In the genomic region with DNA sequence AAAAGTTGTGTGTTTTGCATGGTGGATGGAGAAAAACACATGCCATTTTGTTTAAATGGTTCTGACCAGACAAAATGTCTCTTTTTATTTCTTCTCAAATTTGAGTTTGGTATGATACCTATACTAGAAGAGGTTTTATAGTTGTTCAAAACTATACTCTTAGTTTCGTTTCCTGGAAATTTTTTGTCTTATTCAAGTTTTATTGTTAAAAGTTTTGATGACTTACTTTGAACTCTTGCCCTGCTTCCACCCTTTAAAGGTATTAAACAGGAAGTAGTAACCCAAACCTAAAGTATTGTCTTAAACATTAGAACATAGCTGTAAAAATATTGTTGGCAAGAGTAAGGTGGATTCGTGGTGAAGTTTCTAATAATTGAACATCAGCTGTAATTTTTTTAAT, we compare ENCODE assay signal across 19 cellular contexts.
DNase-seq lines count a peak whose midpoint lies in the region; ATAC-seq and TF ChIP-seq lines count a peak whose summit lies in the region.
"Had no signal": no experiment of that assay in that cellular context is flagged by ENCODE, and none has a peak within 500 bp of the region (broad histone marks: within the 10 kb centered on the region; RNA-seq: fewer than 3 reads in every experiment).

No MANE protein-coding gene starts in this region.

- H3K79me2 ChIP-seq in HCT116 (ENCODE audit: insufficient read depth, low read length): peaks cover 5% of the 10 kb centered on the region; the same call in 1 of the 2 replicates

- no peaks in the 10 kb centered on the region for H3K9me2 ChIP-seq in HCT116 (ENCODE audit: insufficient read depth)

- no peak for DNase-seq in activated CD8-positive, alpha-beta memory T cell treated with anti-CD3 and anti-CD28 coated beads, Interleukin-2, amount 10 ng/mL, durations not matched to agents 7 days and 5 days
- DNase-seq in activated CD8-positive, alpha-beta memory T cell treated with anti-CD3 and anti-CD28 coated beads, Interleukin-2, amount 50 U/mL, for 48 hours: no peak
- no peak for DNase-seq in HCT116 (ENCODE audit: low read depth, low spot score)
- DNase-seq in activated T-helper 2 cell treated with anti-CD3 and anti-CD28 coated beads, Interferon-gamma antibody, Interleukin-2, Interleukin-4, amounts not matched to agents 10 μg/mL and 5 μg/mL and 100 μg/mL, durations not matched to agents 14 hours and 24 hours and 36 hours (ENCODE audit: low spot score): no peak
- DNase-seq in naive thymus-derived CD8-positive, alpha-beta T cell: peak in 2 of 10 donors; percentile 2 to 7
- DNase-seq in NCI-H1694 treated with DMSO at 0.1 percent for 48 hours (lab: John Stamatoyannopoulos, UW): no peak
- DNase-seq: activated CD4-positive, alpha-beta T cell treated with anti-CD3 and anti-CD28 coated beads for 48 hours; activated naive CD4-positive, alpha-beta T cell treated with anti-CD3 and anti-CD28 coated beads, Interleukin-2, amount 50 U/mL, for 16 hours; activated T-cell treated with anti-CD3 and anti-CD28 coated beads for 4 hours; Kasumi-1; NCI-H1105; NCI-H2029 treated with DMSO at 0.1 percent for 48 hours; NCI-H345; T-helper 1 cell had no signal

- no peak overlapping the region for H3K9ac ChIP-seq in HCT116 (ENCODE audit: low read length)
- H3K9ac ChIP-seq: BLaER1 had no signal

- H3K4me3 Mint-ChIP-seq in activated CD8-positive, alpha-beta memory T cell treated with anti-CD3 and anti-CD28 coated beads, Interleukin-2, amount 10 ng/mL, durations not matched to agents 7 days and 5 days: peak overlapping the region; percentile 34
- peak overlapping the region; percentile 27 for H3K4me3 Mint-ChIP-seq in activated T-helper 2 cell treated with anti-CD3 and anti-CD28 coated beads, Interferon-gamma antibody, Interleukin-2, Interleukin-4, amounts not matched to agents 10 μg/mL and 5 μg/mL and 100 μg/mL, durations not matched to agents 14 hours and 24 hours and 36 hours (ENCODE audit: low read depth)
- H3K4me3 Mint-ChIP-seq in naive thymus-derived CD8-positive, alpha-beta T cell: peak overlapping the region in 8 of 10 donors; percentile 27 to 70 (median 58)
- H3K4me3 Mint-ChIP-seq: memory B cell had no signal

- BruUV-seq in HCT116 (replicated peaks; lab: Mats Ljungman, UMichigan): no TSS peak

- TF ChIP-seq RAD21 in HCT116 (IDR thresholded peaks at IDR 0.05; ENCODE audit: low read depth): no peak

- intact Hi-C loops in HCT116 (cut with micrococcal nuclease): no loop called here
- intact Hi-C loops in activated T-helper 2 cell treated with anti-CD3 and anti-CD28 coated beads, Interferon-gamma antibody, Interleukin-2, Interleukin-4, amounts not matched to agents 10 μg/mL and 5 μg/mL and 100 μg/mL, durations not matched to agents 14 hours and 24 hours and 36 hours (cut with micrococcal nuclease): no loop called here

- no peaks in the 10 kb centered on the region for H3K27me3 Mint-ChIP-seq in activated CD8-positive, alpha-beta memory T cell treated with anti-CD3 and anti-CD28 coated beads, Interleukin-2, amount 10 ng/mL, durations not matched to agents 7 days and 5 days
- H3K27me3 Mint-ChIP-seq in activated T-helper 2 cell treated with anti-CD3 and anti-CD28 coated beads, Interferon-gamma antibody, Interleukin-2, Interleukin-4, amounts not matched to agents 10 μg/mL and 5 μg/mL and 100 μg/mL, durations not matched to agents 14 hours and 24 hours and 36 hours (ENCODE audit: low read depth): no peaks in the 10 kb centered on the region
- H3K27me3 Mint-ChIP-seq in naive thymus-derived CD8-positive, alpha-beta T cell: no peaks in the 10 kb centered on the region
- H3K27me3 Mint-ChIP-seq: memory B cell had no signal

- no peaks in the 10 kb centered on the region for H3K36me3 ChIP-seq in HCT116 (ENCODE audit: control insufficient read depth in 1 of 2, insufficient read depth in 2 of 2, low read length in 2 of 2)
- H3K36me3 ChIP-seq: right atrium auricular region had no signal

- H3K36me3 Mint-ChIP-seq in activated CD8-positive, alpha-beta memory T cell treated with anti-CD3 and anti-CD28 coated beads, Interleukin-2, amount 10 ng/mL, durations not matched to agents 7 days and 5 days: peaks cover 52% of the 10 kb centered on the region
- peaks cover 43% of the 10 kb centered on the region for H3K36me3 Mint-ChIP-seq in activated T-helper 2 cell treated with anti-CD3 and anti-CD28 coated beads, Interferon-gamma antibody, Interleukin-2, Interleukin-4, amounts not matched to agents 10 μg/mL and 5 μg/mL and 100 μg/mL, durations not matched to agents 14 hours and 24 hours and 36 hours (ENCODE audit: low read depth)
- peaks cover 6 to 23% (median 10%) of the 10 kb centered on the region in 3 donors for H3K36me3 Mint-ChIP-seq in naive thymus-derived CD8-positive, alpha-beta T cell

- ATAC-seq in activated CD8-positive, alpha-beta memory T cell treated with anti-CD3 and anti-CD28 coated beads, Interleukin-2, amount 10 ng/mL, durations not matched to agents 7 days and 5 days: peak; percentile 16
- ATAC-seq in HCT116 (no peak), HG02798 (IDR thresholded peaks at IDR 0.05; ENCODE audit: poor library complexity, unreplicated experiment) (no peak), GM18520 (IDR thresholded peaks at IDR 0.05; ENCODE audit: unreplicated experiment) (no peak)
- peak; percentile 23 to 57 for ATAC-seq in naive thymus-derived CD8-positive, alpha-beta T cell

- CTCF ChIA-PET in activated CD8-positive, alpha-beta memory T cell treated with anti-CD3 and anti-CD28 coated beads, Interleukin-2, amount 10 ng/mL, durations not matched to agents 7 days and 5 days (lab: Charles Lee): no interaction called here
- CTCF ChIA-PET in HCT116 (lab: Charles Lee): no interaction called here

- H4K20me1 ChIP-seq in HCT116 (ENCODE audit: insufficient read depth): no peaks in the 10 kb centered on the region
- H4K20me1 ChIP-seq: BLaER1 had no signal

- no peaks in the 10 kb centered on the region for H3K9me3 ChIP-seq in HCT116 (ENCODE audit: control insufficient read depth in 1 of 2, insufficient read depth in 1 of 2, low read depth in 1 of 2, low read length in 2 of 2)
- H3K9me3 ChIP-seq: BLaER1, right atrium auricular region had no signal

- RAD21 ChIA-PET in HCT116 (lab: Charles Lee; ENCODE audit: low non-redundant PET in 1 of 2, low total read pairs in 2 of 2, uncharacterized antibody in 2 of 2, unreplicated experiment in 2 of 2): no interaction called here

- TF ChIP-seq CTCF in HCT116 (IDR thresholded peaks at IDR 0.05 in 2 of 3, conservative IDR thresholded peaks at IDR 0.05 in 1 of 3; ENCODE audit: borderline replicate concordance in 1 of 3, insufficient read depth in 1 of 3, low read depth in 2 of 3, low read length in 2 of 3): no peak

- no peak for TF ChIP-seq POLR2A in HCT116 (IDR thresholded peaks at IDR 0.05; ENCODE audit: borderline replicate concordance, extremely low read depth, insufficient read depth, insufficient read length)

- POLR2A ChIA-PET in HCT116 (lab: Charles Lee): no interaction called here
- POLR2A ChIA-PET in naive thymus-derived CD8-positive, alpha-beta T cell (lab: Charles Lee): no interaction called here

- peaks cover 14 to 39% of the 10 kb centered on the region in 2 experiments for H3K4me1 ChIP-seq in HCT116 (ENCODE audit: control insufficient read depth in 1 of 2, insufficient read depth in 2 of 2, low read length in 2 of 2)
- H3K4me1 ChIP-seq: BLaER1 had no signal

- H3K27ac Mint-ChIP-seq in activated CD8-positive, alpha-beta memory T cell treated with anti-CD3 and anti-CD28 coated beads, Interleukin-2, amount 10 ng/mL, durations not matched to agents 7 days and 5 days: peak overlapping the region; percentile 76
- H3K27ac Mint-ChIP-seq in activated T-helper 2 cell treated with anti-CD3 and anti-CD28 coated beads, Interferon-gamma antibody, Interleukin-2, Interleukin-4, amounts not matched to agents 10 μg/mL and 5 μg/mL and 100 μg/mL, durations not matched to agents 14 hours and 24 hours and 36 hours: no peak overlapping the region
- peak overlapping the region in 9 of 10 donors; percentile 0 to 95 (median 70) for H3K27ac Mint-ChIP-seq in naive thymus-derived CD8-positive, alpha-beta T cell
- H3K27ac Mint-ChIP-seq: memory B cell had no signal

- peaks cover 31% of the 10 kb centered on the region for H3K4me1 Mint-ChIP-seq in activated CD8-positive, alpha-beta memory T cell treated with anti-CD3 and anti-CD28 coated beads, Interleukin-2, amount 10 ng/mL, durations not matched to agents 7 days and 5 days
- H3K4me1 Mint-ChIP-seq in activated T-helper 2 cell treated with anti-CD3 and anti-CD28 coated beads, Interferon-gamma antibody, Interleukin-2, Interleukin-4, amounts not matched to agents 10 μg/mL and 5 μg/mL and 100 μg/mL, durations not matched to agents 14 hours and 24 hours and 36 hours (ENCODE audit: low read depth): peaks cover 29% of the 10 kb centered on the region
- peaks cover 24 to 53% (median 41%) of the 10 kb centered on the region in 4 donors for H3K4me1 Mint-ChIP-seq in naive thymus-derived CD8-positive, alpha-beta T cell

- no peak overlapping the region; the same call in 1 of the 2 replicates for H3K27ac ChIP-seq in HCT116 (ENCODE audit: low read depth, low read length)
- H3K27ac ChIP-seq: BLaER1, right atrium auricular region had no signal

- H3K4me2 ChIP-seq in HCT116 (ENCODE audit: low read length): peak overlapping the region; percentile 18; the same call in 1 of the 2 replicates
- H3K4me2 ChIP-seq: BLaER1 had no signal

- no peaks in the 10 kb centered on the region for H3K27me3 ChIP-seq in HCT116 (ENCODE audit: insufficient read depth, low read length)
- H3K27me3 ChIP-seq: BLaER1, right atrium auricular region had no signal

- no peak overlapping the region for H2AFZ ChIP-seq in HCT116 (ENCODE audit: low read depth, low read length, poor library complexity, severe bottlenecking)

- H3K9me3 Mint-ChIP-seq in activated CD8-positive, alpha-beta memory T cell treated with anti-CD3 and anti-CD28 coated beads, Interleukin-2, amount 10 ng/mL, durations not matched to agents 7 days and 5 days (ENCODE audit: low read depth): peaks cover 11% of the 10 kb centered on the region
- H3K9me3 Mint-ChIP-seq in activated T-helper 2 cell treated with anti-CD3 and anti-CD28 coated beads, Interferon-gamma antibody, Interleukin-2, Interleukin-4, amounts not matched to agents 10 μg/mL and 5 μg/mL and 100 μg/mL, durations not matched to agents 14 hours and 24 hours and 36 hours: peaks cover 18% of the 10 kb centered on the region
- H3K9me3 Mint-ChIP-seq in naive thymus-derived CD8-positive, alpha-beta T cell: peaks cover 0 to 5% (median 0%) of the 10 kb centered on the region in 9 donors

- H3K4me3 ChIP-seq in HCT116 (replicated peaks in 1 of 2; ENCODE audit: low read depth in 1 of 2, low read length in 2 of 2): no peak overlapping the region
- H3K4me3 ChIP-seq: BLaER1, right atrium auricular region had no signal

Comparison
In these comparisons a context has a peak if more than half of its experiments do, and no peak if none do; other contexts are left out.
1. ATAC-seq: peak in activated CD8-positive, alpha-beta memory T cell treated with anti-CD3 and anti-CD28 coated beads, Interleukin-2, amount 10 ng/mL, durations not matched to agents 7 days and 5 days (single experiment) and naive thymus-derived CD8-positive, alpha-beta T cell (2 of 2); none in HCT116 (single experiment), HG02798 (single experiment) and GM18520 (single experiment).
2. Peak in every context shown above with its lines, with median percentiles within 50 percentile points of each other: H3K4me3 Mint-ChIP-seq.